ENCODE assay signal across 12 cellular contexts in the genomic region with DNA sequence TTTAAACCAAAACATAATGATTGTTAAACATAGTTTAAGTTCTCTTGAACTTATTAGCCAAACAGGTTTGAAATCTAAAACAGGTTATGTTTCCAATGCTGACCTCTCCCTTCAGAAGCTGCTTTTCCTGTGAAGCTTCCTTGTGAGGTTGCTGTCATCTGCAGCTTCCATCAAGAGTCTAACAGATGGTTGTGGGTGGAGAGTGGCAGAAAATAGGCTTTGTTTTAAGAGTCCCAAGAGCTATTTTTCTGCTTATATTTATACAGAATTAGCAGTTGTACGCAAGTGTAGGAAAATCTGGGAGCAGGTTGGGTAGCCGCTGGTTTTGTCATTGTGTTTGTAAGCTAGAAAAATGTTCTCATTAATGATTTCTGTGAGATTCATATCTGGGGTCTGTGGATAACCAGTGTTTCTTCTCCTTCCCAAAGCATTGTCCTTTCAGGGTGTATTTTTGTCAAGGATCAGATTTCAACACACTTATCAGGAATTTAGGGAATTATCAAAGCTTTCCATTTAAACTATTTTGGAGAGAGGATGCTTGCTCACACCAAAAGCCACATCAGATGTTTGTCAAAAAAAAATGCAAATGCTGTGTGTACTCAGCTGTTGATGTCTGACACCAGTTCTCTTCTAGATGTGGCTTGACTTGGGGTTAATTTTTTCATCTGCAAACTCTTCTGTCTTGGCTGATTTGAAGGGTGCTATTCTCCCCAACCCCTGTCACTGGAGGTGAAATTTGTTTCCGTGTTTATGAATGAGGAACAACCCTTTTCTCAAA.
"Had no signal": no experiment of that assay in that cellular context is flagged by ENCODE, and none has a peak within 500 bp of the region (broad histone marks: within the 10 kb centered on the region; RNA-seq: fewer than 3 reads in every experiment).

No MANE protein-coding gene starts in this region.

- DNase-seq: activated CD4-positive, alpha-beta T cell treated with anti-CD3 and anti-CD28 coated beads, Interleukin-2, amount 50 U/mL, for 4 hours; activated naive CD4-positive, alpha-beta T cell treated with Interleukin-2 at 50 U/mL for 16 hours; activated naive CD8-positive, alpha-beta T cell treated with anti-CD3 and anti-CD28 coated beads, Interleukin-2, amount 10 ng/mL, durations not matched to agents 7 days and 5 days; activated T-cell treated with anti-CD3 and anti-CD28 coated beads for 4 hours; effector CD8-positive, alpha-beta T cell; heart right ventricle; kidney glomerular epithelial cell; left ventricle myocardium superior; naive B cell; retina; stimulated activated naive B cell treated with anti-CD40 and anti-IgM and Interleukin-4, amounts not matched to agents 10 μg/mL and 1 μg/mL and 100 μg/mL, for 72 hours; tibial artery had no signal
